Comparison of ENCODE assay signal across 16 cellular contexts in genomic region chr13:20264271-20265018, GRCh38. TPM values are rescaled to one million over a fixed set of nuclear protein-coding genes. Genes with fewer than 3 reads are reported as not detected.
DNase-seq lines count a peak whose midpoint lies in the region; ATAC-seq, FAIRE-seq and TF ChIP-seq lines count a peak whose summit lies in the region.
"Had no signal": no experiment of that assay in that cellular context is flagged by ENCODE, and none has a peak within 500 bp of the region (broad histone marks: within the 10 kb centered on the region; RNA-seq: fewer than 3 reads in every experiment).

No MANE protein-coding gene starts in this region.

- no peak overlapping the region for H2BK20ac ChIP-seq in H9 (ENCODE audit: low read depth, low read length, poor library complexity, severe bottlenecking)

- no peak overlapping the region for H3K18ac ChIP-seq in H9 (ENCODE audit: insufficient read length, low read depth, low read length)

- no peak overlapping the region for H4K8ac ChIP-seq in H9 (replicated peaks; ENCODE audit: insufficient read length, low read depth, low read length)

- no peak overlapping the region for H3K4ac ChIP-seq in H9 (ENCODE audit: low read depth, low read length)

- H3K27ac Mint-ChIP-seq in H9, result no peak overlapping the region
- H3K27ac Mint-ChIP-seq: nephron had no signal

- no peak for TF ChIP-seq CTCF in GM12865 (IDR thresholded peaks at IDR 0.05; ENCODE audit: insufficient read depth, low read depth, low read length, missing control alignments)
- TF ChIP-seq CTCF in kidney (IDR thresholded peaks at IDR 0.05; ENCODE audit: borderline replicate concordance, extremely low read depth, insufficient read depth), result no peak
- TF ChIP-seq CTCF in H9 (conservative IDR thresholded peaks at IDR 0.05), result no peak

- H3K79me2 ChIP-seq in H9 (ENCODE audit: insufficient read depth, low read length), result no peaks in the 10 kb centered on the region

- no peak overlapping the region for H2AK5ac ChIP-seq in H9 (ENCODE audit: insufficient read length, low read length)

- no peak overlapping the region for H2BK5ac ChIP-seq in H9 (ENCODE audit: insufficient read length, low read length)

- intact Hi-C loops in kidney (cut with DNase I), result no loop called here

- H3K9ac ChIP-seq in kidney (ENCODE audit: low read length in 2 of 2), result no peak overlapping the region
- no peak overlapping the region for H3K9ac ChIP-seq in H9 (ENCODE audit: extremely low read depth, insufficient read length, low read length)

- no peaks in the 10 kb centered on the region for H3K27me3 ChIP-seq in H9 (ENCODE audit: insufficient read depth, low read length)

- no peak overlapping the region for H2AFZ ChIP-seq in H9 (ENCODE audit: low read length)

- DNase-seq in GM12865 (ENCODE audit: low read depth) (peak; percentile 49), frontal cortex (ENCODE audit: low spot score in 2 of 2) (no peak), SIG-M5 treated with dmso at 0.1 percent for 504 hours (lab: John Stamatoyannopoulos, UW; ENCODE audit: unreplicated experiment) (no peak), kidney (no peak), H9 (no peak)
- DNase-seq: activated CD8-positive, alpha-beta memory T cell treated with anti-CD3 and anti-CD28 coated beads for 24 hours; islet precursor cell; NCI-H2227 treated with DMSO at 0.1 percent for 48 hours had no signal

- no peak overlapping the region for H3K14ac ChIP-seq in H9 (ENCODE audit: insufficient read depth, low read length)

- H3K27me3 Mint-ChIP-seq in H9 (ENCODE audit: low read depth), result peaks cover 8% of the 10 kb centered on the region; the same call in 1 of the 2 replicates

- no peaks in the 10 kb centered on the region for H3K79me1 ChIP-seq in H9 (ENCODE audit: insufficient read depth, low read depth, low read length, poor library complexity, severe bottlenecking)

- WGBS in H9 (ENCODE audit: extremely low coverage, insufficient read length, low lambda C conversion rate), result no CpG with 5 or more reads among the region's 9 CpGs

- no peak overlapping the region for H3T11ph ChIP-seq in H9 (ENCODE audit: low read length)

- H3K23me2 ChIP-seq in H9 (ENCODE audit: insufficient read length, low read depth, low read length, poor library complexity, severe bottlenecking), result no peaks in the 10 kb centered on the region

- H3K9me3 Mint-ChIP-seq in H9, result no peaks in the 10 kb centered on the region; a peak in 1 of 5 replicates
- H3K9me3 Mint-ChIP-seq: nephron had no signal

- H3K4me2 ChIP-seq in H9 (ENCODE audit: insufficient read depth, insufficient read length, low read length), result no peak overlapping the region

- FAIRE-seq in frontal cortex (lab: Jason Lieb, UNC) (no peak), kidney (lab: Jason Lieb, UNC) (no peak)

- no peak overlapping the region for H3K4me3 ChIP-seq in GM12865 (ENCODE audit: low read depth, low read length)
- H3K4me3 ChIP-seq in kidney (ENCODE audit: low read length in 2 of 2), result no peak overlapping the region
- H3K4me3 ChIP-seq: thoracic aorta had no signal

- H3K56ac ChIP-seq in H9 (ENCODE audit: insufficient read length, low read depth, low read length), result no peak overlapping the region

- H4K91ac ChIP-seq in H9 (ENCODE audit: insufficient read length, low read depth, low read length), result no peak overlapping the region

- no peak overlapping the region for H4K5ac ChIP-seq in H9 (ENCODE audit: insufficient read length, low read depth, low read length)

- no peak overlapping the region for H2BK120ac ChIP-seq in H9 (ENCODE audit: low read depth, low read length, poor library complexity, severe bottlenecking)

- no peak overlapping the region for H2BK15ac ChIP-seq in H9 (ENCODE audit: low read depth, low read length)

- no peaks in the 10 kb centered on the region for H3K4me1 Mint-ChIP-seq in H9
- H3K4me1 Mint-ChIP-seq: nephron had no signal

- no peaks in the 10 kb centered on the region for H4K20me1 ChIP-seq in H9 (ENCODE audit: control insufficient read depth, insufficient read depth, insufficient read length)

- H3K27ac ChIP-seq in kidney (ENCODE audit: low read depth in 2 of 2, low read length in 2 of 2) (no peak overlapping the region), H9 (ENCODE audit: insufficient read length, low read depth, low read length) (no peak overlapping the region)
- H3K27ac ChIP-seq: thoracic aorta had no signal

- H3K36me3 Mint-ChIP-seq in H9 (ENCODE audit: insufficient read depth in 1 of 3, low read depth in 3 of 3), result no peaks in the 10 kb centered on the region

- no peaks in the 10 kb centered on the region for H3K9me3 ChIP-seq in kidney (ENCODE audit: control insufficient read depth in 1 of 2, low read length in 2 of 2)
- H3K9me3 ChIP-seq in H9 (ENCODE audit: control insufficient read depth, low read depth, low read length), result no peaks in the 10 kb centered on the region
- H3K9me3 ChIP-seq: thoracic aorta had no signal

- no peak overlapping the region for H2BK12ac ChIP-seq in H9 (ENCODE audit: insufficient read length, low read depth, low read length)

- H3K4me1 ChIP-seq in kidney (ENCODE audit: control insufficient read depth in 1 of 2, insufficient read depth in 1 of 2, low read depth in 1 of 2, low read length in 2 of 2) (no peaks in the 10 kb centered on the region), H9 (ENCODE audit: insufficient read depth, low read length) (no peaks in the 10 kb centered on the region)

- H3K23ac ChIP-seq in H9 (ENCODE audit: insufficient read length, low read depth, low read length), result no peak overlapping the region

- no peaks in the 10 kb centered on the region for H3K36me3 ChIP-seq in kidney (ENCODE audit: control insufficient read depth in 1 of 2, insufficient read depth in 2 of 2, low read length in 2 of 2)
- H3K36me3 ChIP-seq: thoracic aorta had no signal

- H3K4me3 Mint-ChIP-seq in H9, result no peak overlapping the region
- H3K4me3 Mint-ChIP-seq: nephron had no signal

- ATAC-seq in GM19043 (IDR thresholded peaks at IDR 0.05; ENCODE audit: low read depth, unreplicated experiment), result peak; percentile 98
- ATAC-seq in HG02678 (IDR thresholded peaks at IDR 0.05; ENCODE audit: unreplicated experiment), result peak; percentile 98
- peak; percentile 99 for ATAC-seq in HG03457 (IDR thresholded peaks at IDR 0.05; ENCODE audit: unreplicated experiment)
- ATAC-seq: SK-N-SH treated with all-trans-retinoic acid at 6 μM for 48 hours had no signal

RNA-seq across cellular contexts. Expression of gene GJB6, which starts 32.3 kb away (rescaled TPM):
- total RNA-seq in frontal cortex, result 12.6 TPM
- total RNA-seq in kidney, result not detected
- not detected for polyA plus RNA-seq in kidney (ENCODE audit: insufficient read depth, low read depth, low replicate concordance)
- total RNA-seq in H9 (2021), result not detected in 2 replicates
- total RNA-seq: epithelial cell of proximal tubule, thoracic aorta had no signal
- polyA plus RNA-seq: BJ had no signal

Comparison
In these comparisons a context has a peak if more than half of its experiments do, and no peak if none do; other contexts are left out.
1. RNA of gene GJB6, which starts 32.3 kb away (total RNA-seq): 12.6 TPM in frontal cortex (single experiment); not detected in kidney (single experiment) and not detected in H9; every median in the first group is over 10 times any median in the second.
2. Peak in every context shown above with its lines, with median percentiles within 50 percentile points of each other: ATAC-seq.